ENCODE assay signal across 8 cellular contexts in genomic region chr3:120182613-120183524, GRCh38.
DNase-seq lines count a peak whose midpoint lies in the region; ATAC-seq, FAIRE-seq and TF ChIP-seq lines count a peak whose summit lies in the region.

No MANE protein-coding gene starts in this region.

- H3K36me3 ChIP-seq in DND-41 (ENCODE audit: insufficient read depth, low read length): no peaks in the 10 kb centered on the region
- no peaks in the 10 kb centered on the region for H3K36me3 ChIP-seq in bronchial epithelial cell (ENCODE audit: control insufficient read depth, insufficient read depth, low read length)

- no peaks in the 10 kb centered on the region for H3K27me3 ChIP-seq in DND-41 (ENCODE audit: insufficient read depth, low read length, poor library complexity)
- H3K27me3 ChIP-seq in bronchial epithelial cell (ENCODE audit: control insufficient read depth, insufficient read depth, low read length): no peaks in the 10 kb centered on the region
- no peaks in the 10 kb centered on the region for H3K27me3 ChIP-seq in dorsolateral prefrontal cortex

- H4K20me1 ChIP-seq in DND-41 (ENCODE audit: insufficient read depth, low read length): no peaks in the 10 kb centered on the region

- peak; percentile 50 for TF ChIP-seq CTCF in DND-41 (IDR thresholded peaks at IDR 0.05; ENCODE audit: borderline replicate concordance, extremely low read depth, low read length, poor library complexity, severe bottlenecking)
- peak; percentile 28 for TF ChIP-seq CTCF in bronchial epithelial cell (IDR thresholded peaks at IDR 0.05; ENCODE audit: insufficient read depth, low read length, severe bottlenecking)
- TF ChIP-seq CTCF in dorsolateral prefrontal cortex (IDR thresholded peaks at IDR 0.05 in 54 of 56, conservative IDR thresholded peaks at IDR 0.05 in 2 of 56; ENCODE audit: low read depth in 1 of 56, partially characterized antibody in 56 of 56): peak in 24 of 56 donors; percentile 13 to 51 (median 22)

- H3K4me3 ChIP-seq in DND-41 (ENCODE audit: low read depth in 1 of 2, low read length in 2 of 2) (no peak overlapping the region), bronchial epithelial cell (ENCODE audit: low read depth, low read length) (no peak overlapping the region), dorsolateral prefrontal cortex (no peak overlapping the region)

- no peak for FAIRE-seq in bronchial epithelial cell (lab: Jason Lieb, UNC)

- intact Hi-C loops in dorsolateral prefrontal cortex (cut with DNase I): no loop called here

- no peak overlapping the region for H2AFZ ChIP-seq in DND-41 (ENCODE audit: low read depth, low read length)

- no peaks in the 10 kb centered on the region for H3K9me3 ChIP-seq in DND-41 (ENCODE audit: insufficient read depth, low read length, severe bottlenecking)

- ATAC-seq in DND-41 (ENCODE audit: insufficient read depth, low read depth) (0 out of 3 replicates have a peak, but pooled peaks have one; percentile 49), HG02610 (IDR thresholded peaks at IDR 0.05; ENCODE audit: unreplicated experiment) (no peak)

- H3K9ac ChIP-seq in DND-41 (ENCODE audit: low read depth, low read length): no peak overlapping the region

- H3K4me2 ChIP-seq in DND-41 (ENCODE audit: insufficient read depth, low read length): no peak overlapping the region

- DNase-seq in DND-41 (peak; percentile 24), LHCN-M2 (ENCODE audit: low read depth) (peak; percentile 57), bronchial epithelial cell (ENCODE audit: low read depth) (peak; percentile 49), lung microvascular endothelial cell (ENCODE audit: low read depth in 2 of 2) (peak; percentile 55 to 68), dorsolateral prefrontal cortex (no peak), CD1c-positive myeloid dendritic cell (ENCODE audit: extremely low spot score) (no peak)
- DNase-seq in effector CD8-positive, alpha-beta T cell (lab: John Stamatoyannopoulos, UW): no peak

- H3K27ac ChIP-seq in DND-41 (ENCODE audit: low read length): no peak overlapping the region
- H3K27ac ChIP-seq in dorsolateral prefrontal cortex: no peak overlapping the region

- H3K4me1 ChIP-seq in DND-41 (ENCODE audit: insufficient read depth, low read length): no peaks in the 10 kb centered on the region

- no peaks in the 10 kb centered on the region for H3K79me2 ChIP-seq in DND-41 (ENCODE audit: insufficient read depth, low read length)

Comparison
In these comparisons a context has a peak if more than half of its experiments do, and no peak if none do; other contexts are left out.
1. DNase-seq: peak in DND-41 (single experiment), LHCN-M2 (single experiment), bronchial epithelial cell (single experiment) and lung microvascular endothelial cell (2 of 2); none in effector CD8-positive, alpha-beta T cell (single experiment), dorsolateral prefrontal cortex (0 of 10) and CD1c-positive myeloid dendritic cell (single experiment).